Comparison of ENCODE assay signal across 28 cellular contexts in genomic region chr4:184614509-184614908, GRCh38.
"Had no signal": no experiment of that assay in that cellular context is flagged by ENCODE, and none has a peak within 500 bp of the region (broad histone marks: within the 10 kb centered on the region; RNA-seq: fewer than 3 reads in every experiment).

No MANE protein-coding gene starts in this region.

- ATAC-seq: stimulated activated effector memory CD8-positive, alpha-beta T cell treated with anti-CD3 and anti-CD28 coated beads, Interleukin-12 subunit alpha, Interleukin-12 subunit beta, amount 100 ng/mL, for 72 hours; stimulated activated memory B cell treated with anti-CD40 and anti-IgM and Interleukin-4, amounts not matched to agents 10 μg/mL and 1 μg/mL and 100 μg/mL, for 72 hours; stimulated activated naive B cell treated with anti-CD40 and anti-IgM and Interleukin-4, amounts not matched to agents 10 μg/mL and 1 μg/mL and 100 μg/mL, for 72 hours; stimulated activated naive CD8-positive, alpha-beta T cell treated with anti-CD3 and anti-CD28 coated beads, Interleukin-15, amount 100 ng/mL, for 72 hours; stimulated activated naive CD8-positive, alpha-beta T cell treated with anti-CD3 and anti-CD28 coated beads, Interleukin-15, Interleukin-2, amounts not matched to agents 100 U/mL and 50 U/mL, for 24 hours; upper lobe of right lung had no signal

- H3K27ac ChIP-seq: stomach, suprapubic skin, testis, thoracic aorta, thyroid gland, tibial artery, tibial nerve, transverse colon, upper lobe of left lung, upper lobe of right lung, uterus, vagina had no signal

- FAIRE-seq: urothelium cell line had no signal

- H3K4me1 Mint-ChIP-seq: stimulated activated effector memory CD8-positive, alpha-beta T cell treated with anti-CD3 and anti-CD28 coated beads, Interleukin-12 subunit alpha, Interleukin-12 subunit beta, amount 100 ng/mL, for 72 hours; stimulated activated naive CD8-positive, alpha-beta T cell treated with anti-CD3 and anti-CD28 coated beads, Interleukin-15, amount 100 ng/mL, for 72 hours had no signal

- H3K4me1 ChIP-seq: suprapubic skin, testis, thyroid gland, tibial artery, tibial nerve, transverse colon, upper lobe of left lung, upper lobe of right lung, uterus, vagina had no signal

- DNase-seq: stimulated activated CD4-positive, alpha-beta T cell treated with anti-CD3 and anti-CD28 coated beads, Interleukin-2, amount 100 ng/mL, for 48 hours; stimulated activated CD4-positive, alpha-beta T cell treated with anti-CD3 and anti-CD28 coated beads, Interleukin-4, amount 100 ng/mL, for 1 hour; stimulated activated CD4-positive, alpha-beta T cell treated with anti-CD3 and anti-CD28 coated beads, Interleukin-4, amount 100 ng/mL, for 24 hours; stimulated activated CD8-positive, alpha-beta memory T cell treated with anti-CD3 and anti-CD28 coated beads, Interleukin-4, amount 100 ng/mL, for 48 hours; stimulated activated naive B cell treated with anti-CD40 and anti-IgM and Interleukin-4, amounts not matched to agents 10 μg/mL and 1 μg/mL and 100 μg/mL, for 72 hours; stimulated activated naive CD4-positive, alpha-beta T cell; stimulated activated naive CD4-positive, alpha-beta T cell treated with Interleukin-2 at 50 U/mL for 16 hours; stimulated activated naive CD8-positive, alpha-beta T cell treated with anti-CD3 and anti-CD28 coated beads, Interleukin-15, amount 100 ng/mL, for 72 hours; stimulated activated naive CD8-positive, alpha-beta T cell treated with anti-CD3 and anti-CD28 coated beads, Interleukin-15, Interleukin-2, amounts not matched to agents 100 U/mL and 50 U/mL, for 24 hours; stomach; substantia nigra; testis; thyroid gland; tibial artery; transverse colon; trophoblast cell; upper lobe of left lung; upper lobe of right lung; uterus had no signal

- H3K4me3 Mint-ChIP-seq: stimulated activated effector memory CD8-positive, alpha-beta T cell treated with anti-CD3 and anti-CD28 coated beads, Interleukin-12 subunit alpha, Interleukin-12 subunit beta, amount 100 ng/mL, for 72 hours; stimulated activated memory B cell treated with anti-CD40 and anti-IgM and Interleukin-4, amounts not matched to agents 10 μg/mL and 1 μg/mL and 100 μg/mL, for 72 hours; stimulated activated naive B cell treated with anti-CD40 and anti-IgM and Interleukin-4, amounts not matched to agents 10 μg/mL and 1 μg/mL and 100 μg/mL, for 72 hours; stimulated activated naive CD8-positive, alpha-beta T cell treated with anti-CD3 and anti-CD28 coated beads, Interleukin-15, amount 100 ng/mL, for 72 hours; stimulated activated naive CD8-positive, alpha-beta T cell treated with anti-CD3 and anti-CD28 coated beads, Interleukin-15, Interleukin-2, amounts not matched to agents 100 ng/mL and 50 ng/mL, for 24 hours; type B pancreatic cell had no signal

- H3K4me3 ChIP-seq: stomach, suprapubic skin, testis, thoracic aorta, thyroid gland, tibial artery, tibial nerve, transverse colon, upper lobe of left lung, upper lobe of right lung, uterus, vagina had no signal

- H3K36me3 Mint-ChIP-seq: stimulated activated effector memory CD8-positive, alpha-beta T cell treated with anti-CD3 and anti-CD28 coated beads, Interleukin-12 subunit alpha, Interleukin-12 subunit beta, amount 100 ng/mL, for 72 hours; stimulated activated memory B cell treated with anti-CD40 and anti-IgM and Interleukin-4, amounts not matched to agents 10 μg/mL and 1 μg/mL and 100 μg/mL, for 72 hours; type B pancreatic cell had no signal

- H3K9me3 ChIP-seq: testis, thoracic aorta, thyroid gland, tibial artery, transverse colon, upper lobe of right lung, uterus, vagina had no signal

- H3K36me3 ChIP-seq: stomach, suprapubic skin, thoracic aorta, thyroid gland, tibial artery, tibial nerve, transverse colon, upper lobe of left lung, upper lobe of right lung, uterus, vagina had no signal

- H3K27ac Mint-ChIP-seq: stimulated activated effector memory CD8-positive, alpha-beta T cell treated with anti-CD3 and anti-CD28 coated beads, Interleukin-12 subunit alpha, Interleukin-12 subunit beta, amount 100 ng/mL, for 72 hours; stimulated activated memory B cell treated with anti-CD40 and anti-IgM and Interleukin-4, amounts not matched to agents 10 μg/mL and 1 μg/mL and 100 μg/mL, for 72 hours; stimulated activated naive CD8-positive, alpha-beta T cell treated with anti-CD3 and anti-CD28 coated beads, Interleukin-15, amount 100 ng/mL, for 72 hours; stimulated activated naive CD8-positive, alpha-beta T cell treated with anti-CD3 and anti-CD28 coated beads, Interleukin-15, Interleukin-2, amounts not matched to agents 100 ng/mL and 50 ng/mL, for 24 hours; type B pancreatic cell had no signal

- H3K27me3 ChIP-seq: stomach, suprapubic skin, testis, thyroid gland, tibial artery, tibial nerve, transverse colon, upper lobe of left lung, upper lobe of right lung, uterus, vagina had no signal

- H3K27me3 Mint-ChIP-seq: stimulated activated memory B cell treated with anti-CD40 and anti-IgM and Interleukin-4, amounts not matched to agents 10 μg/mL and 1 μg/mL and 100 μg/mL, for 72 hours; stimulated activated naive B cell treated with anti-CD40 and anti-IgM and Interleukin-4, amounts not matched to agents 10 μg/mL and 1 μg/mL and 100 μg/mL, for 72 hours; stimulated activated naive CD8-positive, alpha-beta T cell treated with anti-CD3 and anti-CD28 coated beads, Interleukin-15, amount 100 ng/mL, for 72 hours; stimulated activated naive CD8-positive, alpha-beta T cell treated with anti-CD3 and anti-CD28 coated beads, Interleukin-15, Interleukin-2, amounts not matched to agents 100 ng/mL and 50 ng/mL, for 24 hours; type B pancreatic cell had no signal
